Comparison of ENCODE assay signal across 9 cellular contexts in the genomic region with DNA sequence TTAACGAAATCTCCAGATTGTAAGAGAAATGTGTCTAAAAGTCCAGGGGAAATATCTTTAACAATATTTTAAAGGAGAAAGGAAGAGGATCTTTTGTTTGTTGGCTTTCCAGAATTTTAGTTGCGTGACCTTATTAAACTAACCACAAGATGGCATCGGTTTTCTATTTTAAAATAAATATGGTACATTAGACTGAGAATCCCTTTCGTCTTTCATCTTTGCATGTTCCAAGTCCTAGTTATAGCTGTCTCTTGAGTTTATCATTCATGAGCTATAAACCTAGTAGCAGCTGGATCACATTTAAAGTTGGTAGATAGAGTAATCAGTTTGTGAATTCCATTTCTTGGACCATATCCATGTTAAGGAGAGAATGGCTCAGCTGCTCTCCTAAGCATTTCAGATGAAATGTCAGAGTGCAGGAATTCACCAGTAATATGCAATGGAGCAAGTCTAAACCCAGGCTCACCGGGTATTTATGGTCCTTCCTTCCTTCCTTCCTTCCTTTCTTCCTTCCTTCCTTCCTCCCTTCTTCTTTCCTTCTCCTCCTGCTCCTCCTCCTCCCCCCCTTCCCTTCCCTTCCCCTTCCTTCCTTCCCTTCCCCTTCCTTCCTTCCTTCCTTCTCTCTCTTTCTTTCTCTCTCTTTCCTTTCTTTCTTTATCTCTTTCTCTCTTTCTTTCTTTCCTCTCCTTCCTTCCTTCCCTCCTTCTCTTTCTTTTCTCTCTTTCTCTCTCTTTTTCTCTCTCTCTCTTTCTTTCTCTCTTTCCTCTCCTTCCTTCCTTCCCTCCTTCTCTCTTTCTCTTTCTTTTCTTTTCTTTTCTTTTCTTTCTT. TPM values are rescaled to one million over a fixed set of nuclear protein-coding genes. Genes with fewer than 3 reads are reported as not detected.
DNase-seq lines count a peak whose midpoint lies in the region; ATAC-seq and TF ChIP-seq lines count a peak whose summit lies in the region.
"Had no signal": no experiment of that assay in that cellular context is flagged by ENCODE, and none has a peak within 500 bp of the region (broad histone marks: within the 10 kb centered on the region; RNA-seq: fewer than 3 reads in every experiment).

No MANE protein-coding gene starts in this region.

- peak overlapping the region; percentile 66 for H3K27ac Mint-ChIP-seq in mesothelial cell of epicardium
- H3K27ac Mint-ChIP-seq: stimulated activated naive CD8-positive, alpha-beta T cell treated with anti-CD3 and anti-CD28 coated beads, Interleukin-15, Interleukin-2, amounts not matched to agents 100 ng/mL and 50 ng/mL, for 24 hours had no signal

- H3K9me3 Mint-ChIP-seq in mesothelial cell of epicardium: no peaks in the 10 kb centered on the region
- H3K9me3 Mint-ChIP-seq: stimulated activated naive CD8-positive, alpha-beta T cell treated with anti-CD3 and anti-CD28 coated beads, Interleukin-15, Interleukin-2, amounts not matched to agents 100 ng/mL and 50 ng/mL, for 24 hours had no signal

- H3K27ac ChIP-seq in 22Rv1: no peak overlapping the region
- no peak overlapping the region for H3K27ac ChIP-seq in coronary artery

- no peak for ATAC-seq in HG03159 (IDR thresholded peaks at IDR 0.05; ENCODE audit: unreplicated experiment)
- no peak for ATAC-seq in HG03342 (IDR thresholded peaks at IDR 0.05; ENCODE audit: unreplicated experiment)

- TF ChIP-seq CTCF in 22Rv1 (IDR thresholded peaks at IDR 0.05) (peak; percentile 71), coronary artery (IDR thresholded peaks at IDR 0.05) (peak; percentile 24), mesothelial cell of epicardium (IDR thresholded peaks at IDR 0.05; ENCODE audit: unreplicated experiment) (peak; percentile 53)

- no peaks in the 10 kb centered on the region for H3K36me3 Mint-ChIP-seq in mesothelial cell of epicardium

- no peaks in the 10 kb centered on the region for H3K27me3 Mint-ChIP-seq in mesothelial cell of epicardium (ENCODE audit: low read depth)
- H3K27me3 Mint-ChIP-seq: stimulated activated naive CD8-positive, alpha-beta T cell treated with anti-CD3 and anti-CD28 coated beads, Interleukin-15, Interleukin-2, amounts not matched to agents 100 ng/mL and 50 ng/mL, for 24 hours had no signal

- H3K4me3 ChIP-seq in coronary artery: no peak overlapping the region

- peaks cover 6% of the 10 kb centered on the region for H3K4me1 Mint-ChIP-seq in mesothelial cell of epicardium

- peak; percentile 58 for DNase-seq in GM04504 (ENCODE audit: low read depth)
- peak; percentile 2 for DNase-seq in NCI-H748 treated with DMSO at 0.1 percent for 48 hours (lab: John Stamatoyannopoulos, UW)
- no peak for DNase-seq in coronary artery (ENCODE audit: low spot score)
- DNase-seq in mesothelial cell of epicardium (ENCODE audit: low spot score in 2 of 2, unreplicated experiment in 2 of 2): no peak
- no peak for DNase-seq in activated CD4-positive, alpha-beta T cell treated with anti-CD3 and anti-CD28 coated beads for 1 hour

- no peak overlapping the region for H3K4me3 Mint-ChIP-seq in mesothelial cell of epicardium
- H3K4me3 Mint-ChIP-seq: stimulated activated naive CD8-positive, alpha-beta T cell treated with anti-CD3 and anti-CD28 coated beads, Interleukin-15, Interleukin-2, amounts not matched to agents 100 ng/mL and 50 ng/mL, for 24 hours had no signal

RNA-seq across cellular contexts. Expression of gene RAB18, which starts 57.8 kb away (rescaled TPM):
- 88.4 to 93.7 TPM (median 91.9 TPM) in 3 replicates for total RNA-seq in mesothelial cell of epicardium

Comparison
In these comparisons a context has a peak if more than half of its experiments do, and no peak if none do; other contexts are left out.
1. DNase-seq: peak in GM04504 (single experiment) and NCI-H748 treated with DMSO at 0.1 percent for 48 hours (single experiment); none in coronary artery (single experiment), mesothelial cell of epicardium (0 of 2) and activated CD4-positive, alpha-beta T cell treated with anti-CD3 and anti-CD28 coated beads for 1 hour (single experiment).
2. Peak in every context shown above with its lines, with median percentiles within 50 percentile points of each other: CTCF ChIP-seq.